ENCODE assay signal across 8 cellular contexts in the genomic region with DNA sequence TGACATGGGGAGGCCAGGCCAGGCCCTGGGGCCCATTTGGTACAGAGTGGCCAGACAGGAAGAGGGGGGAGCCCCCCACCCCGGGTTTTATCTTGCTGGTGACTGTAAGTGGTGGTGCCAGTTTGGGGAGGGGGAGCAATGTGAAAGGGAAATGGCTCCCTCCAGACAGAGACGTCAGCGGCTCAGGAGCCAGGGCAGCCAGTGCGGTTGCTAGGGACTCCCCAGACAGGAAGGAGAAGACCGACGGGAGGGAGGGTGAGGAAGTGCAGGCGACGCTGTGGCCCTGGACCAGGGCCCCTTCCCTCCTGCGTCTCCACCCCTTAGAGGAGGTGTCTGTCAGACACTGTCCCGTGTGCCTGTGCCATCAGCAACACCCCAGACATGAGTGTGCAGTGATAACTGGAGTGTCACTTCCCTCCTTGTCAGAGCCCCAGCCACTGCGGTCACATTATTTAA.
DNase-seq lines count a peak whose midpoint lies in the region; ATAC-seq and TF ChIP-seq lines count a peak whose summit lies in the region.

No MANE protein-coding gene starts in this region.

- peak overlapping the region; percentile 16 for H3K27ac Mint-ChIP-seq in activated naive CD8-positive, alpha-beta T cell
- H3K27ac Mint-ChIP-seq in nephron progenitor cell: no peak overlapping the region

- no peaks in the 10 kb centered on the region for H3K9me3 Mint-ChIP-seq in activated naive CD8-positive, alpha-beta T cell (ENCODE audit: low read depth)
- no peaks in the 10 kb centered on the region for H3K9me3 Mint-ChIP-seq in nephron progenitor cell

- H3K36me3 Mint-ChIP-seq in activated naive CD8-positive, alpha-beta T cell: no peaks in the 10 kb centered on the region
- H3K36me3 Mint-ChIP-seq in nephron progenitor cell (ENCODE audit: low read depth): peaks cover 10% of the 10 kb centered on the region

- H3K4me3 Mint-ChIP-seq in activated naive CD8-positive, alpha-beta T cell: no peak overlapping the region
- no peak overlapping the region for H3K4me3 Mint-ChIP-seq in nephron progenitor cell

- peaks cover 9% of the 10 kb centered on the region for H3K4me1 Mint-ChIP-seq in activated naive CD8-positive, alpha-beta T cell (ENCODE audit: low read depth)
- peaks cover 62% of the 10 kb centered on the region for H3K4me1 Mint-ChIP-seq in nephron progenitor cell

- peak; percentile 58 for DNase-seq in SKM-1 (lab: John Stamatoyannopoulos, UW; ENCODE audit: unreplicated experiment)
- peak; percentile 71 for DNase-seq in left kidney (ENCODE audit: low read depth, low spot score)
- DNase-seq in stimulated activated CD4-positive, alpha-beta T cell treated with anti-CD3 and anti-CD28 coated beads, TNF-alpha, amount 100 ng/mL, for 4 hours (ENCODE audit: low read depth in 3 of 3): peak in 2 of 3 experiments; percentile 13 to 56
- DNase-seq in NCI-H2196 treated with DMSO at 0.1 percent for 48 hours (lab: John Stamatoyannopoulos, UW; ENCODE audit: unreplicated experiment): no peak
- no peak for DNase-seq in nephron progenitor cell

- no peak for TF ChIP-seq CTCF in nephron progenitor cell (IDR thresholded peaks at IDR 0.05)

- ATAC-seq in GM18517 (IDR thresholded peaks at IDR 0.05; ENCODE audit: unreplicated experiment): peak; percentile 67
- peak; percentile 66 for ATAC-seq in HG02943 (IDR thresholded peaks at IDR 0.05; ENCODE audit: low read depth, unreplicated experiment)

- no peaks in the 10 kb centered on the region for H3K27me3 Mint-ChIP-seq in activated naive CD8-positive, alpha-beta T cell
- peaks cover 4% of the 10 kb centered on the region for H3K27me3 Mint-ChIP-seq in nephron progenitor cell (ENCODE audit: low read depth, poor library complexity)

Comparison
In these comparisons a context has a peak if more than half of its experiments do, and no peak if none do; other contexts are left out.
1. DNase-seq: peak in SKM-1 (single experiment), left kidney (single experiment) and stimulated activated CD4-positive, alpha-beta T cell treated with anti-CD3 and anti-CD28 coated beads, TNF-alpha, amount 100 ng/mL, for 4 hours (2 of 3); none in NCI-H2196 treated with DMSO at 0.1 percent for 48 hours (single experiment) and nephron progenitor cell (single experiment).